ENCODE assay signal across 21 cellular contexts in genomic region chr21:31727181-31727580, GRCh38.
"Had no signal": no experiment of that assay in that cellular context is flagged by ENCODE, and none has a peak within 500 bp of the region (broad histone marks: within the 10 kb centered on the region; RNA-seq: fewer than 3 reads in every experiment).

No MANE protein-coding gene starts in this region.

- H3K27me3 Mint-ChIP-seq: activated CD4-positive, alpha-beta memory T cell treated with anti-CD3 and anti-CD28 coated beads, Interleukin-2, amount 10 ng/mL, durations not matched to agents 7 days and 5 days; activated CD8-positive, alpha-beta memory T cell treated with anti-CD3 and anti-CD28 coated beads, Interleukin-2, amount 10 ng/mL, durations not matched to agents 7 days and 5 days; activated T-helper 17 cell treated with anti-CD3 and anti-CD28 coated beads, Interleukin-2, amount 50 U/mL, for 72 hours; dendritic cell treated with granulocyte-macrophage colony-stimulating factor and Interleukin-4, amounts not matched to agents 40 ng/mL and 50 ng/mL, for 4 days; stimulated activated memory B cell treated with anti-CD40 and anti-IgM and Interleukin-4, amounts not matched to agents 10 μg/mL and 1 μg/mL and 100 μg/mL, for 72 hours had no signal

- DNase-seq: activated CD4-positive, alpha-beta memory T cell treated with anti-CD3 and anti-CD28 coated beads, Interleukin-2, amount 10 ng/mL, durations not matched to agents 7 days and 5 days; activated CD4-positive, alpha-beta T cell treated with anti-CD3 and anti-CD28 coated beads for 48 hours; activated CD4-positive, CD25-positive, alpha-beta regulatory T cell; activated CD8-positive, alpha-beta memory T cell treated with anti-CD3 and anti-CD28 coated beads, Interleukin-2, amount 10 ng/mL, durations not matched to agents 7 days and 5 days; activated naive CD4-positive, alpha-beta T cell; effector CD8-positive, alpha-beta T cell; esophagus squamous epithelium; heart left ventricle; left ventricle myocardium inferior; mammary epithelial cell; midbrain; nephron progenitor cell; nucleus accumbens; sigmoid colon; spleen; stimulated activated CD4-positive, alpha-beta T cell treated with anti-CD3 and anti-CD28 coated beads, Interleukin-4, amount 100 ng/mL, for 4 hours; upper lobe of right lung had no signal

- ATAC-seq: activated CD8-positive, alpha-beta memory T cell treated with anti-CD3 and anti-CD28 coated beads, Interleukin-2, amount 10 ng/mL, durations not matched to agents 7 days and 5 days; activated T-helper 17 cell treated with anti-CD3 and anti-CD28 coated beads, Interleukin-2, amount 50 U/mL, for 72 hours; heart left ventricle; stimulated activated memory B cell treated with anti-CD40 and anti-IgM and Interleukin-4, amounts not matched to agents 10 μg/mL and 1 μg/mL and 100 μg/mL, for 72 hours; upper lobe of right lung had no signal

- H3K27ac ChIP-seq: esophagus squamous epithelium, heart left ventricle, left ventricle myocardium inferior, sigmoid colon, spleen, thoracic aorta, upper lobe of right lung had no signal

- H3K4me3 Mint-ChIP-seq: activated CD4-positive, alpha-beta memory T cell treated with anti-CD3 and anti-CD28 coated beads, Interleukin-2, amount 10 ng/mL, durations not matched to agents 7 days and 5 days; activated CD8-positive, alpha-beta memory T cell treated with anti-CD3 and anti-CD28 coated beads, Interleukin-2, amount 10 ng/mL, durations not matched to agents 7 days and 5 days; activated T-helper 17 cell treated with anti-CD3 and anti-CD28 coated beads, Interleukin-2, amount 50 U/mL, for 72 hours; dendritic cell treated with granulocyte-macrophage colony-stimulating factor and Interleukin-4, amounts not matched to agents 40 ng/mL and 50 ng/mL, for 4 days; nephron progenitor cell; stimulated activated memory B cell treated with anti-CD40 and anti-IgM and Interleukin-4, amounts not matched to agents 10 μg/mL and 1 μg/mL and 100 μg/mL, for 72 hours had no signal

- H3K9me3 Mint-ChIP-seq: activated CD4-positive, alpha-beta memory T cell treated with anti-CD3 and anti-CD28 coated beads, Interleukin-2, amount 10 ng/mL, durations not matched to agents 7 days and 5 days; activated T-helper 17 cell treated with anti-CD3 and anti-CD28 coated beads, Interleukin-2, amount 50 U/mL, for 72 hours; dendritic cell treated with granulocyte-macrophage colony-stimulating factor and Interleukin-4, amounts not matched to agents 40 ng/mL and 50 ng/mL, for 4 days; stimulated activated memory B cell treated with anti-CD40 and anti-IgM and Interleukin-4, amounts not matched to agents 10 μg/mL and 1 μg/mL and 100 μg/mL, for 72 hours had no signal

- H3K4me3 ChIP-seq: esophagus squamous epithelium, heart left ventricle, left ventricle myocardium inferior, sigmoid colon, spleen, thoracic aorta, upper lobe of right lung had no signal

- H3K27ac Mint-ChIP-seq: activated CD4-positive, alpha-beta memory T cell treated with anti-CD3 and anti-CD28 coated beads, Interleukin-2, amount 10 ng/mL, durations not matched to agents 7 days and 5 days; activated CD8-positive, alpha-beta memory T cell treated with anti-CD3 and anti-CD28 coated beads, Interleukin-2, amount 10 ng/mL, durations not matched to agents 7 days and 5 days; activated T-helper 17 cell treated with anti-CD3 and anti-CD28 coated beads, Interleukin-2, amount 50 U/mL, for 72 hours; dendritic cell treated with granulocyte-macrophage colony-stimulating factor and Interleukin-4, amounts not matched to agents 40 ng/mL and 50 ng/mL, for 4 days; nephron progenitor cell; stimulated activated memory B cell treated with anti-CD40 and anti-IgM and Interleukin-4, amounts not matched to agents 10 μg/mL and 1 μg/mL and 100 μg/mL, for 72 hours had no signal

- H3K9me3 ChIP-seq: esophagus squamous epithelium, heart left ventricle, left ventricle myocardium inferior, sigmoid colon, spleen, thoracic aorta, upper lobe of right lung had no signal

- H3K36me3 ChIP-seq: esophagus squamous epithelium, heart left ventricle, sigmoid colon, thoracic aorta, upper lobe of right lung had no signal

- H3K27me3 ChIP-seq: esophagus squamous epithelium, heart left ventricle, sigmoid colon, spleen, upper lobe of right lung had no signal
